ENCODE assay signal across 18 cellular contexts in genomic region chr10:24249829-24250415, GRCh38. TPM values are rescaled to one million over a fixed set of nuclear protein-coding genes. Genes with fewer than 3 reads are reported as not detected.
A peak's percentile ranks its signal among the peaks of the same experiment; 100 is the strongest.
DNase-seq lines count a peak whose midpoint lies in the region; ATAC-seq and TF ChIP-seq lines count a peak whose summit lies in the region.
"Had no signal": no experiment of that assay in that cellular context is flagged by ENCODE, and none has a peak within 500 bp of the region (broad histone marks: within the 10 kb centered on the region; RNA-seq: fewer than 3 reads in every experiment).

No MANE protein-coding gene starts in this region.

- H3K4me1 Mint-ChIP-seq in WTC11 (peaks cover 43% of the 10 kb centered on the region), nephron (peaks cover 39% of the 10 kb centered on the region)
- H3K4me1 Mint-ChIP-seq: B cell had no signal

- H3K27ac Mint-ChIP-seq in WTC11 (peak overlapping the region; percentile 48; the same call in 1 of the 2 replicates), nephron (peak overlapping the region in 2 of 3 experiments; percentile 30 to 70)
- H3K27ac Mint-ChIP-seq: B cell; T-helper 1 cell treated with Interleukin-12 subunit alpha and Interleukin-12 subunit beta and Interleukin-4 antibody, amounts not matched to agents 30 μg/mL and 1 μg/mL, for 36 hours had no signal

- no peaks in the 10 kb centered on the region for H3F3A ChIP-seq in PC-3 (ENCODE audit: low read length, unreplicated experiment)

- TF ChIP-seq POLR2A in thyroid gland (IDR thresholded peaks at IDR 0.05), result no peak

- H3K79me2 ChIP-seq in PC-3 (ENCODE audit: low read length), result no peaks in the 10 kb centered on the region

- H4K20me1 ChIP-seq in PC-3 (ENCODE audit: low read length), result no peaks in the 10 kb centered on the region

- no peak overlapping the region for H3K9ac ChIP-seq in PC-3 (ENCODE audit: low read length)

- TF ChIP-seq CTCF in WTC11 (IDR thresholded peaks at IDR 0.05), result no peak
- TF ChIP-seq CTCF in nephron (IDR thresholded peaks at IDR 0.05; ENCODE audit: unreplicated experiment in 3 of 3), result no peak
- no peak for TF ChIP-seq CTCF in thyroid gland (IDR thresholded peaks at IDR 0.05)
- no peak for TF ChIP-seq CTCF in PC-3 (conservative IDR thresholded peaks at IDR 0.05; ENCODE audit: low read depth, low read length)
- no peak for TF ChIP-seq CTCF in right atrium auricular region (IDR thresholded peaks at IDR 0.05)
- TF ChIP-seq CTCF in WERI-Rb-1 (IDR thresholded peaks at IDR 0.05; ENCODE audit: low read depth, low read length), result no peak

- no peak overlapping the region for H3K4me2 ChIP-seq in PC-3 (ENCODE audit: low read length)

- intact Hi-C loops in thyroid gland (cut with DNase I) (no loop called here), PC-3 (cut with micrococcal nuclease) (no loop called here)

- DNase-seq in WTC11 (ENCODE audit: low spot score) (no peak), epithelial cell of prostate (ENCODE audit: low read depth, low spot score) (peak; percentile 86), thyroid gland (peak; percentile 48 to 66), PC-3 (no peak), right atrium auricular region (ENCODE audit: low spot score) (no peak), WERI-Rb-1 (no peak)
- DNase-seq in activated CD8-positive, alpha-beta memory T cell treated with anti-CD3 and anti-CD28 coated beads for 24 hours, result no peak
- DNase-seq: activated CD4-positive, CD25-positive, alpha-beta regulatory T cell treated with anti-CD3 and anti-CD28 coated beads, Interleukin-2, amount 50 U/mL, for 72 hours; NCI-H1694 treated with DMSO at 0.1 percent for 48 hours; SHP77; stimulated activated CD4-positive, alpha-beta T cell treated with anti-CD3 and anti-CD28 coated beads, Interleukin-4, amount 100 ng/mL, for 24 hours; stimulated activated CD8-positive, alpha-beta memory T cell treated with anti-CD3 and anti-CD28 coated beads, Interleukin-4, amount 100 ng/mL, for 48 hours; tibial artery had no signal

- H3K9me3 ChIP-seq in thyroid gland (no peaks in the 10 kb centered on the region), PC-3 (ENCODE audit: low read length) (no peaks in the 10 kb centered on the region), right atrium auricular region (no peaks in the 10 kb centered on the region), WERI-Rb-1 (ENCODE audit: severe bottlenecking) (no peaks in the 10 kb centered on the region)
- H3K9me3 ChIP-seq: tibial artery had no signal

- H3K27me3 ChIP-seq in thyroid gland (no peaks in the 10 kb centered on the region), PC-3 (ENCODE audit: low read length) (no peaks in the 10 kb centered on the region), right atrium auricular region (no peaks in the 10 kb centered on the region), WERI-Rb-1 (ENCODE audit: insufficient read depth, low read depth, severe bottlenecking) (no peaks in the 10 kb centered on the region)
- H3K27me3 ChIP-seq: tibial artery had no signal

- H3K4me1 ChIP-seq in thyroid gland (peaks cover 32 to 50% of the 10 kb centered on the region in 2 donors), PC-3 (ENCODE audit: insufficient read depth, low read length) (peaks cover 22% of the 10 kb centered on the region), right atrium auricular region (peaks cover 0 to 29% of the 10 kb centered on the region in 2 donors)

- WGBS in thyroid gland, 2 donors, result 50 to 57% methylated on average over 9 of the region's 9 CpGs

- CTCF ChIA-PET in WTC11 (lab: Charles Lee), result no interaction called here
- CTCF ChIA-PET in PC-3 (lab: Charles Lee), result no interaction called here

- no peaks in the 10 kb centered on the region for H3K9me2 ChIP-seq in PC-3 (replicated peaks; ENCODE audit: low read length)

- H3K27ac ChIP-seq in epithelial cell of prostate (peak overlapping the region; percentile 68), thyroid gland (peak overlapping the region; percentile 57 to 81 (median 79)), PC-3 (ENCODE audit: low read length) (no peak overlapping the region), right atrium auricular region (no peak overlapping the region), WERI-Rb-1 (no peak overlapping the region)
- H3K27ac ChIP-seq: tibial artery had no signal

- no peaks in the 10 kb centered on the region for H3K27me3 Mint-ChIP-seq in WTC11 (ENCODE audit: low read depth)
- H3K27me3 Mint-ChIP-seq in nephron (ENCODE audit: low read depth), result no peaks in the 10 kb centered on the region
- H3K27me3 Mint-ChIP-seq: B cell, brain had no signal

- no peaks in the 10 kb centered on the region for H3K36me3 ChIP-seq in thyroid gland
- H3K36me3 ChIP-seq in PC-3 (ENCODE audit: low read depth, low read length), result no peaks in the 10 kb centered on the region
- H3K36me3 ChIP-seq in right atrium auricular region, result no peaks in the 10 kb centered on the region
- H3K36me3 ChIP-seq in WERI-Rb-1, result no peaks in the 10 kb centered on the region
- H3K36me3 ChIP-seq: tibial artery had no signal

- H3K4me3 ChIP-seq in thyroid gland (replicated peaks in 1 of 3), result no peak overlapping the region
- no peak overlapping the region for H3K4me3 ChIP-seq in PC-3 (ENCODE audit: low read length)
- no peak overlapping the region for H3K4me3 ChIP-seq in right atrium auricular region
- no peak overlapping the region for H3K4me3 ChIP-seq in WERI-Rb-1 (ENCODE audit: low read depth, low read length)
- H3K4me3 ChIP-seq: tibial artery had no signal

- POLR2A ChIA-PET in WTC11 (lab: Charles Lee), result no interaction called here
- POLR2A ChIA-PET in PC-3 (lab: Charles Lee; ENCODE audit: unreplicated experiment), result no interaction called here

- H2AFZ ChIP-seq in PC-3 (ENCODE audit: low read length), result no peak overlapping the region

- ATAC-seq in WTC11 (no peak), PC-3 (no peak)
- ATAC-seq: HCT116 had no signal

- no peak overlapping the region for H3K4me3 Mint-ChIP-seq in WTC11
- H3K4me3 Mint-ChIP-seq in nephron, result no peak overlapping the region
- H3K4me3 Mint-ChIP-seq: B cell; brain; T-helper 1 cell treated with Interleukin-12 subunit alpha and Interleukin-12 subunit beta and Interleukin-4 antibody, amounts not matched to agents 30 μg/mL and 1 μg/mL, for 36 hours had no signal

- BruUV-seq in PC-3 (replicated peaks; lab: Mats Ljungman, UMichigan), result no TSS peak

- H3K9me3 Mint-ChIP-seq in WTC11 (no peaks in the 10 kb centered on the region), nephron (no peaks in the 10 kb centered on the region)
- H3K9me3 Mint-ChIP-seq: brain; T-helper 1 cell treated with Interleukin-12 subunit alpha and Interleukin-12 subunit beta and Interleukin-4 antibody, amounts not matched to agents 30 μg/mL and 1 μg/mL, for 36 hours had no signal

- no peaks in the 10 kb centered on the region for H3K36me3 Mint-ChIP-seq in WTC11
- peaks cover 18% of the 10 kb centered on the region for H3K36me3 Mint-ChIP-seq in nephron (ENCODE audit: low read depth)
- H3K36me3 Mint-ChIP-seq: brain had no signal

TF ChIP-seq in WTC11, 78 proteins besides CTCF, POLR2A, EP300 and RAD21 (continues in another document):
- no peak for TF ChIP-seq NR1H2 (CRISPR knock-in tag; IDR thresholded peaks at IDR 0.05)
- no peak for TF ChIP-seq ZMAT4 (CRISPR knock-in tag; IDR thresholded peaks at IDR 0.05)
- TF ChIP-seq, protein P1, sequence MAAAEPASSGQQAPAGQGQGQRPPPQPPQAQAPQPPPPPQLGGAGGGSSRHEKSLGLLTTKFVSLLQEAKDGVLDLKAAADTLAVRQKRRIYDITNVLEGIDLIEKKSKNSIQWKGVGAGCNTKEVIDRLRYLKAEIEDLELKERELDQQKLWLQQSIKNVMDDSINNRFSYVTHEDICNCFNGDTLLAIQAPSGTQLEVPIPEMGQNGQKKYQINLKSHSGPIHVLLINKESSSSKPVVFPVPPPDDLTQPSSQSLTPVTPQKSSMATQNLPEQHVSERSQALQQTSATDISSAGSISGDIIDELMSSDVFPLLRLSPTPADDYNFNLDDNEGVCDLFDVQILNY (CRISPR knock-in tag; IDR thresholded peaks at IDR 0.05), result no peak
- no peak for TF ChIP-seq NFE2L1 (CRISPR knock-in tag; IDR thresholded peaks at IDR 0.05)
- no peak for TF ChIP-seq HMGA2 (CRISPR knock-in tag; IDR thresholded peaks at IDR 0.05)
- no peak for TF ChIP-seq ESRRA (CRISPR knock-in tag; IDR thresholded peaks at IDR 0.05; ENCODE audit: borderline replicate concordance)
- TF ChIP-seq, protein P2, sequence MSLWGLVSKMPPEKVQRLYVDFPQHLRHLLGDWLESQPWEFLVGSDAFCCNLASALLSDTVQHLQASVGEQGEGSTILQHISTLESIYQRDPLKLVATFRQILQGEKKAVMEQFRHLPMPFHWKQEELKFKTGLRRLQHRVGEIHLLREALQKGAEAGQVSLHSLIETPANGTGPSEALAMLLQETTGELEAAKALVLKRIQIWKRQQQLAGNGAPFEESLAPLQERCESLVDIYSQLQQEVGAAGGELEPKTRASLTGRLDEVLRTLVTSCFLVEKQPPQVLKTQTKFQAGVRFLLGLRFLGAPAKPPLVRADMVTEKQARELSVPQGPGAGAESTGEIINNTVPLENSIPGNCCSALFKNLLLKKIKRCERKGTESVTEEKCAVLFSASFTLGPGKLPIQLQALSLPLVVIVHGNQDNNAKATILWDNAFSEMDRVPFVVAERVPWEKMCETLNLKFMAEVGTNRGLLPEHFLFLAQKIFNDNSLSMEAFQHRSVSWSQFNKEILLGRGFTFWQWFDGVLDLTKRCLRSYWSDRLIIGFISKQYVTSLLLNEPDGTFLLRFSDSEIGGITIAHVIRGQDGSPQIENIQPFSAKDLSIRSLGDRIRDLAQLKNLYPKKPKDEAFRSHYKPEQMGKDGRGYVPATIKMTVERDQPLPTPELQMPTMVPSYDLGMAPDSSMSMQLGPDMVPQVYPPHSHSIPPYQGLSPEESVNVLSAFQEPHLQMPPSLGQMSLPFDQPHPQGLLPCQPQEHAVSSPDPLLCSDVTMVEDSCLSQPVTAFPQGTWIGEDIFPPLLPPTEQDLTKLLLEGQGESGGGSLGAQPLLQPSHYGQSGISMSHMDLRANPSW (CRISPR knock-in tag; conservative IDR thresholded peaks at IDR 0.05; ENCODE audit: low read depth), result no peak
- no peak for TF ChIP-seq ZNF138 (CRISPR knock-in tag; conservative IDR thresholded peaks at IDR 0.05)

RNA-seq across cellular contexts. Expression of gene KIAA1217, which starts 41.0 kb away (rescaled TPM):
- total RNA-seq in WTC11 (2021) (19.7 to 23.4 TPM (median 20.6 TPM) in 3 replicates), thyroid gland (100 to 1,000 TPM in 1 of 4 donors, 10 to 100 TPM in 3; 67.3 to 104 (median 89.8) TPM), PC-3 (2014; rRNA removed) (14.2 and 16.0 TPM in 2 replicates), right atrium auricular region (10 to 100 TPM; 24.0 to 33.3 TPM)

Comparison
In these comparisons a context has a peak if more than half of its experiments do, and no peak if none do; other contexts are left out.
1. DNase-seq: peak in epithelial cell of prostate (single experiment) and thyroid gland (2 of 2); none in WTC11 (single experiment), activated CD8-positive, alpha-beta memory T cell treated with anti-CD3 and anti-CD28 coated beads for 24 hours (single experiment), PC-3 (single experiment), right atrium auricular region (single experiment) and WERI-Rb-1 (single experiment).
2. H3K27ac ChIP-seq: peak in epithelial cell of prostate (single experiment) and thyroid gland (3 of 3); none in PC-3 (single experiment), right atrium auricular region (0 of 2) and WERI-Rb-1 (single experiment).